In the genomic region with DNA sequence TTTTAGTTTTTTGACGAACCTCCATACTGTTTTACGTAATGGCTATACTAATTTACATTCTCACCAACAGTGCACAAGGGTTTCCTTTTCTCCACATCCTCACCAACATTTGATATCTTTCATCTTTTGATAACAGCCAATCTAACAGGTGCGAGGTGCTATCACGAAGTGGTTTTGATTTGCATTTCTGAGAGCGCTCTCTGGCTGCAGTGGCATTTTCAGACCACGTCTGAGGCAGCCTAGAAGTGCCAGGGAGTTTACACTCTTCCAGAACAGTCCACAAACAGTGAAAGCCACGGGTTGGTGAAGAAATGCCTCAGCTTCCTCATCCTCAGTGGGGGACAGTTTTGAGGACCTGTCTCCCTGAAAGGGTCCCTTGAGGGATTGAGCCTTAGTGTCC, we compare ENCODE assay signal across 17 cellular contexts.
"Had no signal": no experiment of that assay in that cellular context is flagged by ENCODE, and none has a peak within 500 bp of the region (broad histone marks: within the 10 kb centered on the region; RNA-seq: fewer than 3 reads in every experiment).

No MANE protein-coding gene starts in this region.

- H3K9me3 Mint-ChIP-seq: activated B cell treated with CpG ODN at 0.5 μM for 24 hours had no signal

- H3K27me3 ChIP-seq: right atrium auricular region, tibial artery had no signal

- ATAC-seq: heart left ventricle, pancreas, psoas muscle had no signal

- H3K4me1 Mint-ChIP-seq: activated B cell treated with CpG ODN at 0.5 μM for 24 hours, nephron had no signal

- H3K36me3 Mint-ChIP-seq: activated naive CD4-positive, alpha-beta T cell treated with anti-CD3 and anti-CD28 coated beads, Interleukin-2, amount 50 U/mL, for 24 hours had no signal

- FAIRE-seq: islet of Langerhans, pancreas had no signal

- H3K27ac Mint-ChIP-seq: activated B cell treated with CpG ODN at 0.5 μM for 24 hours; activated naive CD4-positive, alpha-beta T cell treated with anti-CD3 and anti-CD28 coated beads, Interleukin-2, amount 50 U/mL, for 24 hours; nephron; T-helper 1 cell treated with Interleukin-12 subunit alpha and Interleukin-12 subunit beta and Interleukin-4 antibody, amounts not matched to agents 30 μg/mL and 1 μg/mL, for 36 hours had no signal

- H3K9me3 ChIP-seq: pancreas, psoas muscle had no signal

- H3K4me3 Mint-ChIP-seq: activated B cell treated with CpG ODN at 0.5 μM for 24 hours; activated naive CD4-positive, alpha-beta T cell treated with anti-CD3 and anti-CD28 coated beads, Interleukin-2, amount 50 U/mL, for 24 hours; nephron; T-helper 1 cell treated with Interleukin-12 subunit alpha and Interleukin-12 subunit beta and Interleukin-4 antibody, amounts not matched to agents 30 μg/mL and 1 μg/mL, for 36 hours had no signal

- DNase-seq: activated B cell treated with CpG ODN at 0.5 μM for 24 hours; activated CD8-positive, alpha-beta memory T cell treated with anti-CD3 and anti-CD28 coated beads, Interleukin-2, amount 50 U/mL, for 4 hours; activated effector memory CD4-positive, alpha-beta T cell treated with Interleukin-2 at 50 U/mL for 16 hours; activated T-cell treated with anti-CD3 and anti-CD28 coated beads, Interleukin-2, amount 50 U/mL, for 48 hours; amniotic stem cell; cortex of kidney; pancreas; psoas muscle; spleen; stimulated activated CD4-positive, alpha-beta T cell treated with anti-CD3 and anti-CD28 coated beads, Interleukin-4, amount 100 ng/mL, for 1 hour; tibial artery had no signal

- H3K4me3 ChIP-seq: heart left ventricle, pancreas, psoas muscle, right atrium auricular region, spleen, tibial artery had no signal

- H3K27ac ChIP-seq: heart left ventricle, pancreas, psoas muscle, right atrium auricular region, spleen, tibial artery had no signal

- H3K4me1 ChIP-seq: heart left ventricle, pancreas, psoas muscle, right atrium auricular region, spleen, tibial artery had no signal

- H3K27me3 Mint-ChIP-seq: activated naive CD4-positive, alpha-beta T cell treated with anti-CD3 and anti-CD28 coated beads, Interleukin-2, amount 50 U/mL, for 24 hours had no signal

- H3K36me3 ChIP-seq: heart left ventricle, pancreas, right atrium auricular region, spleen, tibial artery had no signal
